Comparison of ENCODE assay signal across 8 cellular contexts in the genomic region with DNA sequence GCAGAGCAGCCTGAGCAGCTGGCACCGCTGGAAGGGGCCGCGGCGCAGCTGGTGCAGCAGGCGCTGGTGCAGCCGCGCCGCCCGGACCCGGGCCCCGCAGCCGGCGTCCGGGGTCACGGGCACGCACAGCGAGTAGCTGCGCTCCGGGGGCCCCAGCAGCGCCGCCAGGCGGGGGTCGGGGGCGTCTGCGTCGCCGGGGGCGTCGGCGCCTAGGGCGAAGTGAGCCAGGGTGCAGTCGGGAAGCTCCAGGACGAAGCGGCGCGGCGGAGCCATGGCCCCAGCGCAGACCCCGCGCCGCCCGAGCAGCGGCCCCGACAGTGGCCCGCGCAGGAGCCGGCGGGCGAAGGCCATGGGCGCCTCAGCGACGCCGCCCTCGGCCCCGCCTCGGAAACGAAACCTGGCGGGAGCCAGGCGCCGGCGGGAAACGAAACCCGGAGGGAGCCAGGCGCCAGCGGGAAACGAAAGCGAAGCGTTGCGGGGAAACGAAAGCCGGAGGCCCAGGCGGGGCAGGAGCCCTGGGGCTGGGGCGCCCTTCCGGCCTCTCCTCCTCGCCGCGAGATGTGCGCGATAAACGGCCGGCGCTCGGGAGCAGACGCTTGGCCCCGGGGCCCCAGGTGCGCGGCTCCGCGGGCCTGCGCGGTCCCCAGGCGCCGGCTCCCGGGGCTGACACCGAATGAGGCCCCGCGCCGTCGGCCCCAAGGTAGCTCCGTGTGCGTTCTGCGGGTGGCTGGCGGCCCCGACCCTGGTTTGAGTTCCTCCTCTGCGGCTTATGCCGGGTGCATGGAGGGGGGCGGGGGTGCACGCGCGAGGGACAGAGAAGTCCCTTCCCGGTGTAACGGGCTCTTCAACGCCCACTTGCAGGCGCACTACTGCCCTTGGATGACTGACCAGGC. TPM values are rescaled to one million over a fixed set of nuclear protein-coding genes. Genes with fewer than 3 reads are reported as not detected.
DNase-seq lines count a peak whose midpoint lies in the region; ATAC-seq and TF ChIP-seq lines count a peak whose summit lies in the region.

A gene with protein sequence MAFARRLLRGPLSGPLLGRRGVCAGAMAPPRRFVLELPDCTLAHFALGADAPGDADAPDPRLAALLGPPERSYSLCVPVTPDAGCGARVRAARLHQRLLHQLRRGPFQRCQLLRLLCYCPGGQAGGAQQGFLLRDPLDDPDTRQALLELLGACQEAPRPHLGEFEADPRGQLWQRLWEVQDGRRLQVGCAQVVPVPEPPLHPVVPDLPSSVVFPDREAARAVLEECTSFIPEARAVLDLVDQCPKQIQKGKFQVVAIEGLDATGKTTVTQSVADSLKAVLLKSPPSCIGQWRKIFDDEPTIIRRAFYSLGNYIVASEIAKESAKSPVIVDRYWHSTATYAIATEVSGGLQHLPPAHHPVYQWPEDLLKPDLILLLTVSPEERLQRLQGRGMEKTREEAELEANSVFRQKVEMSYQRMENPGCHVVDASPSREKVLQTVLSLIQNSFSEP (minus strand): TSS at position 562 of the 893 bp plus-strand sequence. CDS start 211 bp downstream, at position 351.

- H3K9me3 ChIP-seq in effector memory CD4-positive, alpha-beta T cell (ENCODE audit: control insufficient read depth, low read length): no peaks in the 10 kb centered on the region

- peak; percentile 68 for TF ChIP-seq POLR2A in GM18505 (IDR thresholded peaks at IDR 0.05; ENCODE audit: borderline replicate concordance, extremely low read depth, insufficient read depth, insufficient read length)

- POLR2A ChIA-PET in AG04449 (lab: Yijun Ruan, JAX): no interaction called here
- POLR2A ChIA-PET in activated CD4-positive, alpha-beta memory T cell treated with anti-CD3 and anti-CD28 coated beads for 36 hours (lab: Charles Lee): interaction anchor here (1.2 to 1.3 kb wide), 2 partner anchors 10 to 12 kb away, joined by 4 to 6 read pairs; a partner anchor contains a TSS

- peaks cover 13% of the 10 kb centered on the region for H3K36me3 Mint-ChIP-seq in activated CD4-positive, alpha-beta memory T cell treated with anti-CD3 and anti-CD28 coated beads for 36 hours

- peaks cover 7% of the 10 kb centered on the region for H3K4me1 Mint-ChIP-seq in activated CD4-positive, alpha-beta memory T cell treated with anti-CD3 and anti-CD28 coated beads for 36 hours (ENCODE audit: low read depth)

- no peak for DNase-seq in AG04449 (ENCODE audit: low read depth, low spot score)
- peak; percentile 75 for DNase-seq in NCI-H2171 treated with DMSO at 0.1 percent for 48 hours (lab: John Stamatoyannopoulos, UW)
- DNase-seq in activated CD4-positive, alpha-beta memory T cell treated with anti-CD3 and anti-CD28 coated beads for 36 hours: peak; percentile 84
- peak; percentile 67 to 69 (median 67) for DNase-seq in effector memory CD4-positive, alpha-beta T cell
- DNase-seq in mesenteric fat pad (ENCODE audit: low spot score): peak; percentile 94
- DNase-seq in stimulated activated CD8-positive, alpha-beta memory T cell treated with anti-CD3 and anti-CD28 coated beads, Interleukin-4, amount 100 ng/mL, for 1 hour (ENCODE audit: low read depth in 2 of 2, low spot score in 1 of 2): peak; percentile 36 to 73

- H3K9me3 Mint-ChIP-seq in activated CD4-positive, alpha-beta memory T cell treated with anti-CD3 and anti-CD28 coated beads for 36 hours: peaks cover 5% of the 10 kb centered on the region

- no peaks in the 10 kb centered on the region for H3K27me3 ChIP-seq in effector memory CD4-positive, alpha-beta T cell (replicated peaks; ENCODE audit: control insufficient read depth, insufficient read depth, low read length, poor library complexity, severe bottlenecking)

- peak within 1 kb of the TSS; percentile 92 for H3K4me3 Mint-ChIP-seq in activated CD4-positive, alpha-beta memory T cell treated with anti-CD3 and anti-CD28 coated beads for 36 hours

- CTCF ChIA-PET in AG04449 (lab: Yijun Ruan, JAX): interaction anchor here (1.5 kb wide), 1 partner anchor 512 kb away, joined by 3 read pairs; no protein-coding TSS in a partner anchor
- CTCF ChIA-PET in activated CD4-positive, alpha-beta memory T cell treated with anti-CD3 and anti-CD28 coated beads for 36 hours (lab: Charles Lee): interaction anchor here (1.1 to 4.5 kb wide), 11 partner anchors 13 to 178 kb away, joined by 3 to 40 read pairs (median 5); a partner anchor contains a TSS

- peak; percentile 75 for ATAC-seq in GM18505 (IDR thresholded peaks at IDR 0.05; ENCODE audit: unreplicated experiment)
- ATAC-seq in HG02943 (IDR thresholded peaks at IDR 0.05; ENCODE audit: low read depth, unreplicated experiment): peak; percentile 80

- H3K4me1 ChIP-seq in effector memory CD4-positive, alpha-beta T cell (ENCODE audit: control insufficient read depth, insufficient read depth, low read length, poor library complexity, severe bottlenecking): no peaks in the 10 kb centered on the region

- peak within 1 kb of the TSS; percentile 54 for H3K27ac ChIP-seq in effector memory CD4-positive, alpha-beta T cell (ENCODE audit: insufficient read depth, low read length, poor library complexity, severe bottlenecking)

- H3K4me3 ChIP-seq in AG04449 (ENCODE audit: low read depth, low read length): peak within 1 kb of the TSS; percentile 65
- H3K4me3 ChIP-seq in effector memory CD4-positive, alpha-beta T cell (ENCODE audit: insufficient read depth, low read depth, low read length, poor library complexity, severe bottlenecking): peak within 1 kb of the TSS; percentile 78

- no peak for TF ChIP-seq CTCF in AG04449 (IDR thresholded peaks at IDR 0.05; ENCODE audit: insufficient read depth, low read length, missing control alignments)

- H3K27me3 Mint-ChIP-seq in activated CD4-positive, alpha-beta memory T cell treated with anti-CD3 and anti-CD28 coated beads for 36 hours: peaks cover 2% of the 10 kb centered on the region

- intact Hi-C loops in activated CD4-positive, alpha-beta memory T cell treated with anti-CD3 and anti-CD28 coated beads for 36 hours (cut with micrococcal nuclease): loop anchor here (1.0 to 2.0 kb wide), 4 partner anchors 12 to 48 kb away; a partner anchor contains a TSS

- peak within 1 kb of the TSS; percentile 85 for H3K27ac Mint-ChIP-seq in activated CD4-positive, alpha-beta memory T cell treated with anti-CD3 and anti-CD28 coated beads for 36 hours

- peaks cover 11% of the 10 kb centered on the region for H3K36me3 ChIP-seq in effector memory CD4-positive, alpha-beta T cell (ENCODE audit: control insufficient read depth, insufficient read depth, low read length)

RNA-seq across cellular contexts. Expression of the gene that starts here (rescaled TPM):
- 1 to 10 TPM; 6.6 to 6.8 TPM for total RNA-seq in activated CD4-positive, alpha-beta memory T cell treated with anti-CD3 and anti-CD28 coated beads for 36 hours
- total RNA-seq in mesenteric fat pad: 8.7 TPM
